20 cellular contexts compared by ENCODE assay signal in genomic region chr7:105792488-105793370, GRCh38.
"Had no signal": no experiment of that assay in that cellular context is flagged by ENCODE, and none has a peak within 500 bp of the region (broad histone marks: within the 10 kb centered on the region; RNA-seq: fewer than 3 reads in every experiment).

No MANE protein-coding gene starts in this region.

- H3K4me3 Mint-ChIP-seq: activated CD4-positive, alpha-beta T cell treated with anti-CD3 and anti-CD28 coated beads, Interleukin-2, amount 10 ng/mL, durations not matched to agents 7 days and 5 days; activated naive CD4-positive, alpha-beta T cell treated with anti-CD3 and anti-CD28 coated beads, Interleukin-2, amount 10 ng/mL, durations not matched to agents 7 days and 5 days; activated T-cell treated with anti-CD3 and anti-CD28 coated beads, Interleukin-2, amount 50 U/mL, for 4 hours; neural crest cell had no signal

- H3K27ac ChIP-seq: brain microvascular endothelial cell, hepatocyte, tibial artery, vagina had no signal

- H3K9me3 ChIP-seq: tibial artery, vagina had no signal

- DNase-seq: activated CD4-positive, alpha-beta T cell treated with anti-CD3 and anti-CD28 coated beads, Interleukin-2, amount 10 ng/mL, durations not matched to agents 7 days and 5 days; activated CD8-positive, alpha-beta memory T cell treated with anti-CD3 and anti-CD28 coated beads, Interleukin-2, amount 50 U/mL, for 4 hours; activated effector memory CD4-positive, alpha-beta T cell treated with Interleukin-2 at 50 U/mL for 16 hours; activated naive CD4-positive, alpha-beta T cell treated with anti-CD3 and anti-CD28 coated beads, Interleukin-2, amount 10 ng/mL, durations not matched to agents 7 days and 5 days; activated T-cell treated with anti-CD3 and anti-CD28 coated beads, Interleukin-2, amount 50 U/mL, for 4 hours; aorta; brain microvascular endothelial cell; cortex of kidney; effector CD4-positive, alpha-beta T cell; foreskin fibroblast; stimulated activated CD4-positive, alpha-beta T cell treated with anti-CD3 and anti-CD28 coated beads, Interleukin-12 subunit alpha, Interleukin-12 subunit beta, amount 100 ng/mL, for 4 hours; stimulated activated CD4-positive, alpha-beta T cell treated with anti-CD3 and anti-CD28 coated beads, Interleukin-1b, Interleukin-23, amount 100 ng/mL, for 48 hours; stimulated activated CD8-positive, alpha-beta memory T cell treated with anti-CD3 and anti-CD28 coated beads, Interleukin-4, amount 100 ng/mL, for 48 hours; stimulated activated naive CD4-positive, alpha-beta T cell; T-helper 1 cell; tibial artery had no signal

- ATAC-seq: activated T-cell treated with anti-CD3 and anti-CD28 coated beads, Interleukin-2, amount 50 U/mL, for 4 hours; left lobe of liver had no signal

- H3K27me3 Mint-ChIP-seq: activated CD4-positive, alpha-beta T cell treated with anti-CD3 and anti-CD28 coated beads, Interleukin-2, amount 10 ng/mL, durations not matched to agents 7 days and 5 days had no signal

- H3K36me3 ChIP-seq: brain microvascular endothelial cell, vagina had no signal

- H2AFZ ChIP-seq: hepatocyte had no signal

- H3K9me3 Mint-ChIP-seq: activated CD4-positive, alpha-beta T cell treated with anti-CD3 and anti-CD28 coated beads, Interleukin-2, amount 10 ng/mL, durations not matched to agents 7 days and 5 days; activated naive CD4-positive, alpha-beta T cell treated with anti-CD3 and anti-CD28 coated beads, Interleukin-2, amount 10 ng/mL, durations not matched to agents 7 days and 5 days; activated T-cell treated with anti-CD3 and anti-CD28 coated beads, Interleukin-2, amount 50 U/mL, for 4 hours; neural crest cell had no signal

- H3K4me1 Mint-ChIP-seq: activated naive CD4-positive, alpha-beta T cell treated with anti-CD3 and anti-CD28 coated beads, Interleukin-2, amount 10 ng/mL, durations not matched to agents 7 days and 5 days had no signal

- H3K4me2 ChIP-seq: hepatocyte had no signal

- H3K27me3 ChIP-seq: brain microvascular endothelial cell, hepatocyte, tibial artery, vagina had no signal

- H3K4me3 ChIP-seq: hepatocyte, tibial artery, vagina had no signal

- H3K27ac Mint-ChIP-seq: activated CD4-positive, alpha-beta T cell treated with anti-CD3 and anti-CD28 coated beads, Interleukin-2, amount 10 ng/mL, durations not matched to agents 7 days and 5 days; activated naive CD4-positive, alpha-beta T cell treated with anti-CD3 and anti-CD28 coated beads, Interleukin-2, amount 10 ng/mL, durations not matched to agents 7 days and 5 days had no signal

- H3K36me3 Mint-ChIP-seq: activated naive CD4-positive, alpha-beta T cell treated with anti-CD3 and anti-CD28 coated beads, Interleukin-2, amount 10 ng/mL, durations not matched to agents 7 days and 5 days had no signal
